Comparison of ENCODE assay signal across 13 cellular contexts in genomic region chr7:25149844-25150243, GRCh38. TPM values are rescaled to one million over a fixed set of nuclear protein-coding genes. Genes with fewer than 3 reads are reported as not detected.
DNase-seq lines count a peak whose midpoint lies in the region; ATAC-seq and TF ChIP-seq lines count a peak whose summit lies in the region.
"Had no signal": no experiment of that assay in that cellular context is flagged by ENCODE, and none has a peak within 500 bp of the region (broad histone marks: within the 10 kb centered on the region; RNA-seq: fewer than 3 reads in every experiment).

No MANE protein-coding gene starts in this region.

- H3K27ac Mint-ChIP-seq in brain (peak overlapping the region in 3 of 5 experiments; percentile 9 to 61 (median 30)), mesothelial cell of epicardium (peak overlapping the region; percentile 25)

- H3K27me3 Mint-ChIP-seq in brain, result peaks cover 3% of the 10 kb centered on the region
- no peaks in the 10 kb centered on the region for H3K27me3 Mint-ChIP-seq in mesothelial cell of epicardium (ENCODE audit: low read depth)

- H3K27ac ChIP-seq in HUES64 (ENCODE audit: low read depth, low read length), result peak overlapping the region; percentile 25; the same call in 1 of the 2 replicates

- TF ChIP-seq CTCF in brain (conservative IDR thresholded peaks at IDR 0.05) (no peak), mesothelial cell of epicardium (IDR thresholded peaks at IDR 0.05; ENCODE audit: unreplicated experiment) (no peak)

- DNase-seq in H7, result peak; percentile 44
- no peak for DNase-seq in mesothelial cell of epicardium (ENCODE audit: low spot score in 2 of 2, unreplicated experiment in 2 of 2)
- DNase-seq in dermis blood vessel endothelial cell, result no peak
- DNase-seq: NCI-H1092, NCI-H2081 treated with DMSO at 0.1 percent for 48 hours, NCI-H524 treated with DMSO at 0.1 percent for 48 hours had no signal

- no peaks in the 10 kb centered on the region for H3K9me3 ChIP-seq in HUES64 (ENCODE audit: insufficient read depth, low read depth, low read length)

- H3K36me3 ChIP-seq in H7 (replicated peaks; ENCODE audit: control insufficient read depth, insufficient read depth, low read length) (no peaks in the 10 kb centered on the region), HUES64 (ENCODE audit: insufficient read depth, low read length) (no peaks in the 10 kb centered on the region)

- H3K9ac ChIP-seq in HUES64 (ENCODE audit: low read depth, low read length), result peak overlapping the region; percentile 39; the same call in 1 of the 2 replicates

- H3K4me3 ChIP-seq in H7 (ENCODE audit: insufficient read depth, low read depth, low read length) (no peak overlapping the region), HUES64 (ENCODE audit: low read length) (no peak overlapping the region)

- H3K9me3 Mint-ChIP-seq in brain, result no peaks in the 10 kb centered on the region
- H3K9me3 Mint-ChIP-seq in mesothelial cell of epicardium, result no peaks in the 10 kb centered on the region

- H3K36me3 Mint-ChIP-seq in brain (peaks cover 18% of the 10 kb centered on the region), mesothelial cell of epicardium (peaks cover 3% of the 10 kb centered on the region)

- H3K4me1 Mint-ChIP-seq in brain (peaks cover 6% of the 10 kb centered on the region), mesothelial cell of epicardium (peaks cover 9% of the 10 kb centered on the region)

- peaks cover 16% of the 10 kb centered on the region for H3K4me1 ChIP-seq in HUES64 (ENCODE audit: insufficient read depth, low read length)

- H3K27me3 ChIP-seq in H7 (ENCODE audit: control insufficient read depth, insufficient read depth, low read length) (no peaks in the 10 kb centered on the region), HUES64 (ENCODE audit: insufficient read depth, low read length) (no peaks in the 10 kb centered on the region)

- H3K4me3 Mint-ChIP-seq in brain, result no peak overlapping the region
- no peak overlapping the region for H3K4me3 Mint-ChIP-seq in mesothelial cell of epicardium

- ATAC-seq in HG03460 (IDR thresholded peaks at IDR 0.05; ENCODE audit: unreplicated experiment) (no peak), GM21381 (IDR thresholded peaks at IDR 0.05; ENCODE audit: unreplicated experiment) (no peak), HG02938 (IDR thresholded peaks at IDR 0.05; ENCODE audit: unreplicated experiment) (no peak)
- ATAC-seq: HCT116, Panc1 had no signal

RNA-seq across cellular contexts. Expression of gene CYCS, which starts 24.8 kb away (rescaled TPM):
- 115 and 121 TPM in 2 replicates for total RNA-seq in H7 (2014; rRNA removed; shearing (Covaris generic))
- 199 TPM for polyA plus RNA-seq in HUES64 (2013, experiment 1 of 2)
- polyA plus RNA-seq in HUES64 (2013, experiment 2 of 2), result 216 TPM
- 107 TPM for polyA plus RNA-seq in brain (ENCODE audit: insufficient read depth, low read depth, low replicate concordance)
- total RNA-seq in mesothelial cell of epicardium, result 46.8 to 51.6 TPM (median 48.2 TPM) in 3 replicates
- total RNA-seq in dermis blood vessel endothelial cell, result 25.5 and 71.3 TPM in 2 replicates
